1 cellular context compared by ENCODE assay signal in genomic region chr18:32056613-32057358, GRCh38.
TF ChIP-seq lines count a peak whose summit lies in the region.

No MANE protein-coding gene starts in this region.

TF ChIP-seq in HEK293, 187 proteins besides CTCF, POLR2A, EP300 and RAD21 (continued from another document):
- TF ChIP-seq PRDM10 (tag by site-specific recombination; IDR thresholded peaks at IDR 0.05) (peak; percentile 27; the same call in 1 of the 2 replicates), ZNF768 (tag by site-specific recombination; IDR thresholded peaks at IDR 0.05) (no peak), ZNF549 (tag by site-specific recombination; IDR thresholded peaks at IDR 0.05) (peak; percentile 35; the same call in 1 of the 2 replicates), ZNF391 (tag by site-specific recombination; IDR thresholded peaks at IDR 0.05; ENCODE audit: borderline replicate concordance, low read depth) (no peak), ZNF335 (tag by site-specific recombination; conservative IDR thresholded peaks at IDR 0.05) (peak; percentile 35; the same call in 1 of the 2 replicates), ZNF837 (tag by site-specific recombination; IDR thresholded peaks at IDR 0.05) (no peak), ZNF121 (tag by site-specific recombination; IDR thresholded peaks at IDR 0.05) (no peak)
- TF ChIP-seq, protein P1, sequence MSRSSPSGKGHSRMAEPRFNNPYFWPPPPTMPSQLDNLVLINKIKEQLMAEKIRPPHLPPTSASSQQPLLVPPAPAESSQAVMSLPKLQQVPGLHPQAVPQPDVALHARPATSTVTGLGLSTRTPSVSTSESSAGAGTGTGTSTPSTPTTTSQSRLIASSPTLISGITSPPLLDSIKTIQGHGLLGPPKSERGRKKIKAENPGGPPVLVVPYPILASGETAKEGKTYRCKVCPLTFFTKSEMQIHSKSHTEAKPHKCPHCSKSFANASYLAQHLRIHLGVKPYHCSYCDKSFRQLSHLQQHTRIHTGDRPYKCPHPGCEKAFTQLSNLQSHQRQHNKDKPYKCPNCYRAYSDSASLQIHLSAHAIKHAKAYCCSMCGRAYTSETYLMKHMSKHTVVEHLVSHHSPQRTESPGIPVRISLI (tag by site-specific recombination; IDR thresholded peaks at IDR 0.05) = peak; percentile 37; the same call in 1 of the 2 replicates
